Comparison of ENCODE assay signal across 8 cellular contexts in the genomic region with DNA sequence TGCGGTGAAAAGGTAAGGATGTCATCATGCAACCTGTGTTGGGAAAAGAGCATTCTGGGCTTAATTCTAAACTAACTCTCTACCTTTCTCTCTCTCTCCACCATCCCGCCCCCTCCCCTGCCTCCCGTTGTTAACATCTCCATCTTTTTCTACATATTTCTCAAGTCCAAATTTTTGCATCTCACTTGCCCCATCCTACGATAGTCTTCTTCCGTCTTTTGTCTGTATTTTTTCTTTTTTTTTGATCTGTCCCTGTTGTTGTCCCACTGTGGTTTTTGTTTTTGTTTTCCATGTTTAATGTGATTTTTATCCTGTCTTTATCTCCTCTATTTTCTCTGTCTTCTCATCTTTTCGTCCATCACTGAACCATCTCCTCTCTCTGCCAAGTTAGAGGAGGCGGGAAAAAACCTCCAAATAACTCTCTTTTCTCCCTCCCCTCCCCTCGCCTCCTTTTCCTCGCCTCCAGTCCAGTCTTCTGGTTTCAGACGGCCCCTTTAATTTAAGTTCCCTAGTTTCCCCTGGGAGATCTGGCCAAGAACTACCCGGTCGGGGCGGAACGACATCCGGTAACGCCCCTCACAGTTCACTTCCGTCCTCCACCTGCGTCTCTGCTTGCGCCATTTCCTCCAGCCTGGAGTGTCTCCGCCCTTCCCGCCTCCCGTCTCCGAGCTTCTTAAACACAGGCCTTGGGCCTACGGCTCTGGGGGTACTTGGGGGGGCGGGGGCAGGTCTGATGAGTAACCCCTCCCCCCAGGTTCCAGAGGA. TPM values are rescaled to one million over a fixed set of nuclear protein-coding genes. Genes with fewer than 3 reads are reported as not detected.
DNase-seq lines count a peak whose midpoint lies in the region; ATAC-seq, FAIRE-seq and TF ChIP-seq lines count a peak whose summit lies in the region.

TSS of gene NFKBIL1 (plus strand) at position 647 of the 765 bp plus-strand sequence. CDS start at position 734, 87 bp downstream.

- H3K9ac ChIP-seq in keratinocyte (ENCODE audit: control insufficient read depth, extremely low read depth, insufficient read depth, low read length), result peak within 1 kb of the TSS; percentile 89

- peaks cover 15% of the 10 kb centered on the region for H3K79me2 ChIP-seq in keratinocyte (ENCODE audit: control insufficient read depth, insufficient read depth, low read length)

- ATAC-seq in A549 (peak; percentile 93 to 95), GM18868 (IDR thresholded peaks at IDR 0.05; ENCODE audit: unreplicated experiment) (peak; percentile 58), HG03354 (IDR thresholded peaks at IDR 0.05; ENCODE audit: poor library complexity, severe bottlenecking, unreplicated experiment) (peak; percentile 71)

- no peak for TF ChIP-seq POLR2A in A549 (IDR thresholded peaks at IDR 0.05; ENCODE audit: low read length)

- peaks cover 13% of the 10 kb centered on the region in 2 experiments for H3K36me3 ChIP-seq in keratinocyte (ENCODE audit: control insufficient read depth in 2 of 2, extremely low read depth in 1 of 2, insufficient read depth in 2 of 2, low read length in 2 of 2)

- peak within 1 kb of the TSS; percentile 93 for H2AFZ ChIP-seq in keratinocyte (ENCODE audit: control insufficient read depth, low read length)

- H3K4me1 ChIP-seq in A549 (peaks cover 14% of the 10 kb centered on the region), keratinocyte (ENCODE audit: control insufficient read depth, extremely low read depth, insufficient read depth, low read length) (peaks cover 15% of the 10 kb centered on the region)

- TF ChIP-seq EP300 in A549 (IDR thresholded peaks at IDR 0.05), result no peak

- no peak for TF ChIP-seq RAD21 in A549 (conservative IDR thresholded peaks at IDR 0.05 in 1 of 2, IDR thresholded peaks at IDR 0.05 in 1 of 2)

- POLR2A ChIA-PET in A549 (lab: Yijun Ruan, JAX), result interaction anchor here (0.6 to 1.4 kb wide), 8 partner anchors 18 to 1465 kb away, joined by 3 to 6 read pairs (median 4); partner anchors contain the start of gene HSPA1B

- WGBS in A549 (ENCODE audit: missing lambda C conversion rate), result under 1% methylated on average over 25 of the region's 25 CpGs

- peak; percentile 85 to 97 for DNase-seq in A549 (ENCODE audit: low read depth in 1 of 2, low spot score in 1 of 2)
- DNase-seq in NCI-H460 (ENCODE audit: extremely low read depth, low read depth), result peak; percentile 90
- peak; percentile 80 for DNase-seq in activated CD4-positive, alpha-beta T cell treated with anti-CD3 and anti-CD28 coated beads for 1 hour
- DNase-seq in cerebellar nuclear complex (lab: John Stamatoyannopoulos, UW), result peak; percentile 72 to 97
- peak; percentile 57 for DNase-seq in keratinocyte (ENCODE audit: low read depth, low spot score)
- DNase-seq in stimulated activated CD4-positive, alpha-beta T cell treated with anti-CD3 and anti-CD28 coated beads, Interleukin-12 subunit alpha, Interleukin-12 subunit beta, amount 100 ng/mL, for 48 hours (ENCODE audit: low read depth in 2 of 3, low spot score in 1 of 3), result peak; percentile 89 to 91 (median 89)

- TF ChIP-seq CTCF in A549 (IDR thresholded peaks at IDR 0.05), result no peak
- TF ChIP-seq CTCF in keratinocyte (optimal IDR thresholded peaks at IDR 0.05 in 1 of 3, IDR thresholded peaks at IDR 0.05 in 1 of 3, conservative IDR thresholded peaks at IDR 0.05 in 1 of 3; ENCODE audit: extremely low read depth in 1 of 3, insufficient read depth in 2 of 3, low read length in 3 of 3), result peak in 1 of 3 experiments; percentile 1

- H3K27me3 ChIP-seq in keratinocyte (ENCODE audit: control insufficient read depth, extremely low read depth, insufficient read depth, low read length), result no peaks in the 10 kb centered on the region

- no peaks in the 10 kb centered on the region for H3K9me3 ChIP-seq in A549
- H3K9me3 ChIP-seq in keratinocyte (ENCODE audit: control insufficient read depth, low read depth, low read length), result no peaks in the 10 kb centered on the region

- H4K20me1 ChIP-seq in keratinocyte (ENCODE audit: control insufficient read depth, extremely low read depth, insufficient read depth, low read length), result no peaks in the 10 kb centered on the region

- H3K4me3 ChIP-seq in A549, result peak within 1 kb of the TSS; percentile 57
- H3K4me3 ChIP-seq in keratinocyte (ENCODE audit: control insufficient read depth in 2 of 3, extremely low read depth in 1 of 3, insufficient read depth in 2 of 3, low read depth in 1 of 3, low read length in 3 of 3), result peak within 1 kb of the TSS; percentile 55 to 86 (median 85)

- CTCF ChIA-PET in A549 (lab: Yijun Ruan, JAX), result interaction anchor here (0.6 to 15.7 kb wide), 21 partner anchors 10 to 777 kb away, joined by 3 to 331 read pairs (median 4); partner anchors contain the start of genes AIF1, LST1, LTB and NCR3

- no peaks in the 10 kb centered on the region for H3K9me1 ChIP-seq in keratinocyte (ENCODE audit: control insufficient read depth, extremely low read depth, insufficient read depth, low read length)

- H3K27ac ChIP-seq in A549, result peak within 1 kb of the TSS; percentile 87 to 90
- H3K27ac ChIP-seq in keratinocyte (ENCODE audit: control insufficient read depth, insufficient read depth, low read length), result peak within 1 kb of the TSS; percentile 86

- H3K4me2 ChIP-seq in A549 (peak within 1 kb of the TSS; percentile 67), keratinocyte (ENCODE audit: control insufficient read depth, extremely low read depth, insufficient read depth, low read depth, low read length) (peak within 1 kb of the TSS; percentile 98)

- FAIRE-seq in A549 (lab: Jason Lieb, UNC) (no peak), keratinocyte (lab: Jason Lieb, UNC) (peak; percentile 51)

- dilution Hi-C loops in keratinocyte (cut with MboI; ENCODE audit: extremely low pct_ligation_motif_present, low sequenced_read_pairs), result no loop called here

TF ChIP-seq in A549, 52 proteins besides CTCF, POLR2A, EP300 and RAD21:
- peak in 1 of 2 experiments; percentile 31; a peak in 1 of 4 replicates for TF ChIP-seq CEBPB (IDR thresholded peaks at IDR 0.05)
- no peak for TF ChIP-seq GATA3 (IDR thresholded peaks at IDR 0.05; ENCODE audit: borderline replicate concordance)
- TF ChIP-seq JUN (IDR thresholded peaks at IDR 0.05), result peak; percentile 39 to 50; a peak in 1 of 5 replicates
- peak; percentile 66; the same call in 1 of the 2 replicates for TF ChIP-seq MAX (IDR thresholded peaks at IDR 0.05)

RNA-seq across cellular contexts. Expression of gene NFKBIL1, which starts in this region (rescaled TPM):
- polyA plus RNA-seq in A549 (2011; rRNA removed) (3.8 and 5.2 TPM in 2 replicates), A549 (2017; fragmentation: RNase III; extraction: RNeasy Plus Mini Kit Qiagen cat#74134 plus additional on column Dnase treatment) (7.4 to 9.0 TPM (median 7.6 TPM) in 3 replicates), keratinocyte (4.8 to 8.9 TPM (median 7.2 TPM) in 3 replicates)
- 6.4 and 7.7 TPM in 2 replicates for polyA plus RNA-seq in A549 (2012; cell fraction: cytosol; rRNA removed)
- polyA plus RNA-seq in A549 (2012; cell fraction: nucleus; rRNA removed), result 7.2 and 10.3 TPM in 2 replicates
- 3.3 and 4.0 TPM in 2 replicates for polyA minus RNA-seq in A549 (2011; rRNA and poly(A)+ RNA removed)
- total RNA-seq in NCI-H460 (2014; rRNA removed; shearing (Covaris generic)), result 20.5 and 20.6 TPM in 2 replicates
- polyA plus RNA-seq in NCI-H460 (2014; cell fraction: nucleus; rRNA removed), result 16.7 and 20.7 TPM in 2 replicates
- polyA plus RNA-seq in keratinocyte (2011; ENCODE audit: low read depth), result 3.9 TPM
- polyA plus RNA-seq in keratinocyte (2011; cell fraction: cytosol; rRNA removed), result 4.1 and 11.0 TPM in 2 replicates
- 5.9 and 10.3 TPM in 2 replicates for polyA plus RNA-seq in keratinocyte (2011; cell fraction: nucleus; rRNA removed)
- polyA plus RNA-seq in keratinocyte (2012; ENCODE audit: low replicate concordance), result 11.1 and 11.7 TPM in 2 replicates
- polyA minus RNA-seq in keratinocyte, result 1.2 to 6.2 TPM (median 2.1 TPM) in 3 replicates
- polyA minus RNA-seq in keratinocyte (2011; cell fraction: cytosol; rRNA and poly(A)+ RNA removed), result 15.3 TPM
- 5.4 and 6.5 TPM in 2 replicates for polyA minus RNA-seq in keratinocyte (2011; cell fraction: nucleus; rRNA and poly(A)+ RNA removed)

Comparison
In these comparisons a context has a peak if more than half of its experiments do, and no peak if none do; other contexts are left out.
1. Peak in every context shown above with its lines: DNase-seq, ATAC-seq, H3K4me3 ChIP-seq and H3K27ac ChIP-seq.